In the genomic region with DNA sequence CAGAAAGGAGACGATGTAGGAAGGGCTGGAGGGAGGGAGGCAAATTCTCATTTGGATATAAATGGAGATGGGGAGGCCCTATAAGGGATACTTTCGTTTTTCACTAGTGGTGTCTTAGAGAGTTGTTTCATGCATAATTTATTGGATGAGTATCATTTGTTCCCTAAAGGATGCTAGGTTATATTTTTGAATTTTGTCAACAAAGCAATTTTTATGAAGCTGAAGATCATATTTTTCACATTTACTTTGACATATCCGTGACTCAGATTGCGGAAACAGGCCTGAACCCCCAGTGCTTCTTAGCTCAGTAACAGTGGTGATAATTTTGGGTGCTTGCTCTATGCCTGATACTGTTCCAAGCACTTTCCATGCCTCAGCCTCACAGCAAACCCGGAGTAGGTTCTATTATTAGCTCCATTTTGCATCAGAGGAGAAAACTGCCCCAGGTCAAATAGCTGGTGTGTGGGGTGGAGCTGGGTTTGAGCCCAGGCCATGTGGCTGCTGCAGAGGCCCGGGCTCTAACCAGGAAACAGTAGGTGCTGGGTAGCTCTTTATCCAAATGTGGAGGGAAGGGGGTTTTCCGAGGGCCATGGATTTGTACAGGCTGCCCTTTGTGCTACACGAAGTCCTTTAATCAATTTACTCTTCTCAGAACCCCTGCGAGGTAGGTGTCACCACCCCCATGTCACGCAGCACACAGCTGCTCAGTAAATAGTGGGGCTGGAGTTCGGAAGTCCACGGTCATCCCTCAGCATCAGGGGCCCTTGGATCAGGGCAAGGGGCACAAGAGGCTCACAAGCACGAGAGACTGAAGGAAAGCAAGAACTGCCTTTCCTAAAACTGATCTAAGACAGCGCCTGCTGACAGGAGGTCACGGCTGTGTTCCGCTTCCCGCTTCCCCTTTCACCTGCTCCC, we compare ENCODE assay signal across 13 cellular contexts.
DNase-seq lines count a peak whose midpoint lies in the region; ATAC-seq lines count a peak whose summit lies in the region.
"Had no signal": no experiment of that assay in that cellular context is flagged by ENCODE, and none has a peak within 500 bp of the region (broad histone marks: within the 10 kb centered on the region; RNA-seq: fewer than 3 reads in every experiment).

No MANE protein-coding gene starts in this region.

- no peak overlapping the region for H2BK120ac ChIP-seq in mesendoderm (ENCODE audit: low read depth, low read length)

- no peak overlapping the region for H2BK5ac ChIP-seq in mesendoderm (ENCODE audit: low read length)

- no peak overlapping the region for H3K9ac ChIP-seq in mesendoderm (ENCODE audit: low read length)

- H3K4me1 ChIP-seq in mesendoderm (ENCODE audit: control insufficient read depth, low read depth, low read length) = peaks cover 2% of the 10 kb centered on the region

- no peak overlapping the region for H3K4me2 ChIP-seq in mesendoderm (ENCODE audit: low read length)

- H3K79me2 ChIP-seq in mesendoderm (ENCODE audit: control insufficient read depth, insufficient read depth, low read length) = no peaks in the 10 kb centered on the region

- H3K27ac ChIP-seq in mesendoderm (ENCODE audit: low read depth, low read length) = no peak overlapping the region
- H3K27ac ChIP-seq: tibial artery had no signal

- H3K79me1 ChIP-seq in mesendoderm (ENCODE audit: low read length) = no peaks in the 10 kb centered on the region

- H3K36me3 ChIP-seq in mesendoderm (ENCODE audit: control insufficient read depth, insufficient read depth, low read length) = no peaks in the 10 kb centered on the region
- H3K36me3 ChIP-seq: tibial artery had no signal

- no peak overlapping the region for H2AK5ac ChIP-seq in mesendoderm (ENCODE audit: low read length)

- peak; percentile 31 for DNase-seq in GM04504 (ENCODE audit: low read depth)
- DNase-seq in NCI-H69 (lab: John Stamatoyannopoulos, UW) = peak; percentile 5
- peak; percentile 64 for DNase-seq in epidermal melanocyte (ENCODE audit: insufficient read length, low spot score)
- peak; percentile 53 for DNase-seq in mesendoderm
- DNase-seq in dermis blood vessel endothelial cell = no peak
- no peak for DNase-seq in DMS114 treated with DMSO at 0.1 percent for 48 hours (lab: John Stamatoyannopoulos, UW; ENCODE audit: unreplicated experiment)
- DNase-seq in NCI-H1105 (lab: John Stamatoyannopoulos, UW) = no peak
- DNase-seq: COR-L47, GOT3, kidney glomerular epithelial cell, NCI-H1930, tibial artery had no signal

- no peak overlapping the region for H2BK15ac ChIP-seq in mesendoderm (replicated peaks; ENCODE audit: low read depth)

- no peak overlapping the region for H3K4me3 ChIP-seq in mesendoderm (ENCODE audit: low read length)
- H3K4me3 ChIP-seq: tibial artery had no signal

- H4K5ac ChIP-seq in mesendoderm (ENCODE audit: low read length) = no peak overlapping the region

- H3K4ac ChIP-seq in mesendoderm (ENCODE audit: low read depth, low read length) = no peak overlapping the region

- no peak overlapping the region for H4K8ac ChIP-seq in mesendoderm (ENCODE audit: low read depth, low read length)

- H3K23ac ChIP-seq in mesendoderm (ENCODE audit: low read length) = no peak overlapping the region

- no CpG with 5 or more reads among the region's 17 CpGs for WGBS in mesendoderm (ENCODE audit: extremely low coverage, insufficient coverage, low lambda C conversion rate)

- H3K27me3 ChIP-seq in mesendoderm (ENCODE audit: insufficient read depth, low read length, poor library complexity) = no peaks in the 10 kb centered on the region
- H3K27me3 ChIP-seq: tibial artery had no signal

- no peak for ATAC-seq in GM21447 (IDR thresholded peaks at IDR 0.05; ENCODE audit: unreplicated experiment)

- H3K18ac ChIP-seq in mesendoderm (ENCODE audit: low read length) = no peak overlapping the region

- no peak overlapping the region for H3K56ac ChIP-seq in mesendoderm (ENCODE audit: low read length)

Comparison
In these comparisons a context has a peak if more than half of its experiments do, and no peak if none do; other contexts are left out.
1. DNase-seq: peak in GM04504 (single experiment), NCI-H69 (single experiment), epidermal melanocyte (single experiment) and mesendoderm (single experiment); none in dermis blood vessel endothelial cell (single experiment), DMS114 treated with DMSO at 0.1 percent for 48 hours (single experiment) and NCI-H1105 (single experiment).